In genomic region chr2:196697825-196698224, GRCh38 we compare ENCODE assay signal across 16 cellular contexts. TPM values are rescaled to one million over a fixed set of nuclear protein-coding genes. Genes with fewer than 3 reads are reported as not detected.
DNase-seq lines count a peak whose midpoint lies in the region; ATAC-seq and TF ChIP-seq lines count a peak whose summit lies in the region.
"Had no signal": no experiment of that assay in that cellular context is flagged by ENCODE, and none has a peak within 500 bp of the region (broad histone marks: within the 10 kb centered on the region; RNA-seq: fewer than 3 reads in every experiment).

No MANE protein-coding gene starts in this region.

- peaks cover 20% of the 10 kb centered on the region for H3K36me3 Mint-ChIP-seq in WTC11

- no peak overlapping the region for H3K4me3 ChIP-seq in SK-N-SH (ENCODE audit: low read depth in 2 of 2, low read length in 1 of 2)
- H3K4me3 ChIP-seq: A549, K562, SJSA1 had no signal

- H3K4me1 ChIP-seq in SK-N-SH (ENCODE audit: control insufficient read depth in 1 of 2, insufficient read depth in 2 of 2, low read depth in 1 of 2, low read length in 1 of 2) = peaks cover 0 to 3% of the 10 kb centered on the region in 2 experiments; a peak in 1 of 4 replicates
- H3K4me1 ChIP-seq: SJSA1 had no signal

- ATAC-seq in SK-N-SH treated with all-trans-retinoic acid at 6 μM for 48 hours (no peak), HG02852 (IDR thresholded peaks at IDR 0.05; ENCODE audit: unreplicated experiment) (peak; percentile 56), WTC11 (no peak)
- ATAC-seq: A549, K562, PC-3 had no signal

- peaks cover 11% of the 10 kb centered on the region for H3K9me3 Mint-ChIP-seq in WTC11

- no peaks in the 10 kb centered on the region for H3K4me1 Mint-ChIP-seq in WTC11

- no peaks in the 10 kb centered on the region for H3K9me3 ChIP-seq in SK-N-SH
- H3K9me3 ChIP-seq: A549, Caco-2, SJSA1 had no signal

- no peak overlapping the region for H3K27ac ChIP-seq in SK-N-SH (ENCODE audit: low read depth in 2 of 2, low read length in 1 of 2)
- H3K27ac ChIP-seq: A549, SJSA1 had no signal

- POLR2A ChIA-PET in SK-N-SH (lab: Yijun Ruan, JAX) (no interaction called here), WTC11 (lab: Charles Lee) (no interaction called here)

- no peaks in the 10 kb centered on the region for H3K79me2 ChIP-seq in SK-N-SH (ENCODE audit: insufficient read depth)

- no peak for DNase-seq in SK-N-SH
- DNase-seq in OCI-M1 (lab: John Stamatoyannopoulos, UW) = peak; percentile 15
- no peak for DNase-seq in NCI-H146 treated with DMSO at 0.1 percent for 48 hours (lab: John Stamatoyannopoulos, UW; ENCODE audit: unreplicated experiment)
- no peak for DNase-seq in WTC11 (ENCODE audit: low spot score)
- DNase-seq in SW480 (ENCODE audit: low spot score) = no peak
- DNase-seq: Caco-2, NCI-H1105, NCI-H187 treated with DMSO at 0.1 percent for 48 hours, NCI-H510A treated with DMSO at 0.1 percent for 48 hours, PC-3 had no signal

- no peak overlapping the region for H3K4me3 Mint-ChIP-seq in WTC11
- H3K4me3 Mint-ChIP-seq: CD14-positive monocyte had no signal

- H3K9me2 ChIP-seq in SK-N-SH = no peaks in the 10 kb centered on the region

- no peak for TF ChIP-seq CTCF in SK-N-SH (IDR thresholded peaks at IDR 0.05)
- no peak for TF ChIP-seq CTCF in WTC11 (IDR thresholded peaks at IDR 0.05)

- peak overlapping the region; percentile 49 for H2AFZ ChIP-seq in SK-N-SH (ENCODE audit: low read depth)

- no peak for TF ChIP-seq RAD21 in SK-N-SH (IDR thresholded peaks at IDR 0.05; ENCODE audit: low read length)

- no peak overlapping the region for H3K4me2 ChIP-seq in SK-N-SH
- H3K4me2 ChIP-seq: A549 had no signal

- TF ChIP-seq EP300 in SK-N-SH (IDR thresholded peaks at IDR 0.05; ENCODE audit: borderline replicate concordance in 1 of 2, low read depth in 1 of 2, low read length in 1 of 2) = no peak

- H3K27ac Mint-ChIP-seq in WTC11 = no peak overlapping the region

- H4K20me1 ChIP-seq in SK-N-SH (ENCODE audit: insufficient read depth) = no peaks in the 10 kb centered on the region

- H3K27me3 Mint-ChIP-seq in WTC11 (ENCODE audit: low read depth) = no peaks in the 10 kb centered on the region

- H3K9ac ChIP-seq in SK-N-SH = no peak overlapping the region

- H3K27me3 ChIP-seq in SK-N-SH (ENCODE audit: insufficient read depth) = no peaks in the 10 kb centered on the region
- H3K27me3 ChIP-seq: SJSA1 had no signal

- no peaks in the 10 kb centered on the region for H3F3A ChIP-seq in SK-N-SH (replicated peaks; ENCODE audit: insufficient read depth)

- CTCF ChIA-PET in SK-N-SH (lab: Yijun Ruan, JAX) = no interaction called here
- CTCF ChIA-PET in WTC11 (lab: Charles Lee) = no interaction called here

- H3K36me3 ChIP-seq in SK-N-SH (replicated peaks in 1 of 2; ENCODE audit: control insufficient read depth in 1 of 2, insufficient read depth in 2 of 2, low read length in 1 of 2) = no peaks in the 10 kb centered on the region
- H3K36me3 ChIP-seq: SJSA1 had no signal

TF ChIP-seq in SK-N-SH, 30 proteins besides CTCF, POLR2A, EP300 and RAD21 (continues in another document):
- TF ChIP-seq REST (IDR thresholded peaks at IDR 0.05; ENCODE audit: low read depth, low read length) (no peak), ELF1 (IDR thresholded peaks at IDR 0.05) (no peak), FOSL2 (IDR thresholded peaks at IDR 0.05; ENCODE audit: borderline replicate concordance, low read depth) (no peak), MXI1 (IDR thresholded peaks at IDR 0.05; ENCODE audit: low read depth, low read length) (no peak)

TF ChIP-seq in SK-N-SH treated with all-trans-retinoic acid at 6 μM for 48 hours, 23 proteins besides CTCF, POLR2A, EP300 and RAD21 (continues in another document):
- no peak for TF ChIP-seq OSR1 (CRISPR knock-in tag; IDR thresholded peaks at IDR 0.05)
- TF ChIP-seq ARNTL (CRISPR knock-in tag; IDR thresholded peaks at IDR 0.05; ENCODE audit: borderline replicate concordance, low read depth) = no peak
- no peak for TF ChIP-seq PPARA (CRISPR knock-in tag; IDR thresholded peaks at IDR 0.05; ENCODE audit: borderline replicate concordance)
- no peak for TF ChIP-seq ZFP30 (CRISPR knock-in tag; IDR thresholded peaks at IDR 0.05)
- TF ChIP-seq ZFP3 (CRISPR knock-in tag; IDR thresholded peaks at IDR 0.05) = no peak
- no peak for TF ChIP-seq ZC3H10 (CRISPR knock-in tag; IDR thresholded peaks at IDR 0.05)
- no peak for TF ChIP-seq ESRRG (CRISPR knock-in tag; IDR thresholded peaks at IDR 0.05)
- TF ChIP-seq, protein P1, sequence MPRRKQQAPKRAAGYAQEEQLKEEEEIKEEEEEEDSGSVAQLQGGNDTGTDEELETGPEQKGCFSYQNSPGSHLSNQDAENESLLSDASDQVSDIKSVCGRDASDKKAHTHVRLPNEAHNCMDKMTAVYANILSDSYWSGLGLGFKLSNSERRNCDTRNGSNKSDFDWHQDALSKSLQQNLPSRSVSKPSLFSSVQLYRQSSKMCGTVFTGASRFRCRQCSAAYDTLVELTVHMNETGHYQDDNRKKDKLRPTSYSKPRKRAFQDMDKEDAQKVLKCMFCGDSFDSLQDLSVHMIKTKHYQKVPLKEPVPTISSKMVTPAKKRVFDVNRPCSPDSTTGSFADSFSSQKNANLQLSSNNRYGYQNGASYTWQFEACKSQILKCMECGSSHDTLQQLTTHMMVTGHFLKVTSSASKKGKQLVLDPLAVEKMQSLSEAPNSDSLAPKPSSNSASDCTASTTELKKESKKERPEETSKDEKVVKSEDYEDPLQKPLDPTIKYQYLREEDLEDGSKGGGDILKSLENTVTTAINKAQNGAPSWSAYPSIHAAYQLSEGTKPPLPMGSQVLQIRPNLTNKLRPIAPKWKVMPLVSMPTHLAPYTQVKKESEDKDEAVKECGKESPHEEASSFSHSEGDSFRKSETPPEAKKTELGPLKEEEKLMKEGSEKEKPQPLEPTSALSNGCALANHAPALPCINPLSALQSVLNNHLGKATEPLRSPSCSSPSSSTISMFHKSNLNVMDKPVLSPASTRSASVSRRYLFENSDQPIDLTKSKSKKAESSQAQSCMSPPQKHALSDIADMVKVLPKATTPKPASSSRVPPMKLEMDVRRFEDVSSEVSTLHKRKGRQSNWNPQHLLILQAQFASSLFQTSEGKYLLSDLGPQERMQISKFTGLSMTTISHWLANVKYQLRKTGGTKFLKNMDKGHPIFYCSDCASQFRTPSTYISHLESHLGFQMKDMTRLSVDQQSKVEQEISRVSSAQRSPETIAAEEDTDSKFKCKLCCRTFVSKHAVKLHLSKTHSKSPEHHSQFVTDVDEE (CRISPR knock-in tag; IDR thresholded peaks at IDR 0.05) = no peak
- no peak for TF ChIP-seq TCF4 (CRISPR knock-in tag; IDR thresholded peaks at IDR 0.05; ENCODE audit: borderline replicate concordance)
- no peak for TF ChIP-seq ZNF70 (CRISPR knock-in tag; IDR thresholded peaks at IDR 0.05)
- no peak for TF ChIP-seq SNAI2 (CRISPR knock-in tag; IDR thresholded peaks at IDR 0.05)
- no peak for TF ChIP-seq ISL1 (CRISPR knock-in tag; IDR thresholded peaks at IDR 0.05)

TF ChIP-seq in WTC11, 78 proteins besides CTCF, POLR2A, EP300 and RAD21 (continues in another document):
- no peak for TF ChIP-seq ATF1 (CRISPR knock-in tag; IDR thresholded peaks at IDR 0.05)
- TF ChIP-seq TEAD4 (CRISPR knock-in tag; IDR thresholded peaks at IDR 0.05) = no peak
- TF ChIP-seq MYBL2 (CRISPR knock-in tag; IDR thresholded peaks at IDR 0.05) = no peak
- no peak for TF ChIP-seq OVOL2 (CRISPR knock-in tag; IDR thresholded peaks at IDR 0.05; ENCODE audit: borderline replicate concordance)
- TF ChIP-seq NFYB (CRISPR knock-in tag; conservative IDR thresholded peaks at IDR 0.05; ENCODE audit: low read depth) = no peak
- no peak for TF ChIP-seq MXD4 (CRISPR knock-in tag; IDR thresholded peaks at IDR 0.05; ENCODE audit: borderline replicate concordance)
- TF ChIP-seq TCF7 (CRISPR knock-in tag; IDR thresholded peaks at IDR 0.05; ENCODE audit: low read depth) = no peak
- TF ChIP-seq AFF4 (CRISPR knock-in tag; IDR thresholded peaks at IDR 0.05; ENCODE audit: borderline replicate concordance) = no peak
- no peak for TF ChIP-seq GTF2I (CRISPR knock-in tag; conservative IDR thresholded peaks at IDR 0.05)
- no peak for TF ChIP-seq ETV6 (CRISPR knock-in tag; IDR thresholded peaks at IDR 0.05)

RNA-seq across cellular contexts. Expression of gene CCDC150, which starts 58.3 kb away (rescaled TPM):
- polyA plus RNA-seq in SK-N-SH (2012; rRNA removed) = 4.6 and 5.8 TPM in 2 replicates
- 1.8 and 2.2 TPM in 2 replicates for polyA plus RNA-seq in SK-N-SH (2012; cell fraction: cytosol; rRNA removed)
- 14.8 and 23.2 TPM in 2 replicates for polyA plus RNA-seq in SK-N-SH (2012; cell fraction: nucleus; rRNA removed)
- 37.1 to 43.0 TPM (median 38.2 TPM) in 3 replicates for total RNA-seq in WTC11 (2021)
- polyA plus RNA-seq: CD14-positive monocyte had no signal
